24 cellular contexts compared by ENCODE assay signal in the genomic region with DNA sequence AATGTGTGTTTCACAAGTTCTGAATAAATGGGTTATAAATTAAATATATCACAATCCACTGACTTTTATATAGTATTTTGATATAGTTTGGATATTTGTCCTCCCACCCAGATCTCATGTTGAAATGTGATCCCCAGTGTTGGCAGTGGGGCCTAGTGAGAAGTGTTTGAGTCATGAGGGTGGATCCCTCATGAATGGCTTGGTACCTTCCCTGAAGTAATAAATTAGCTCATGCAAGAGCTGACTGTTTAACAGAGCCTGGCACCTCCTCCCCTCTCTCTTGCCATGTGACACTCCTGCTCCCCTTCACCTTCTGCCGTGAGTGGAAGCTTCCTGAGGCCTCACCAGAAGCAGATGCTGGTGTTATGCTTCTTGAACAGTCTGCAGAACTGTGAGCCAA.
DNase-seq lines count a peak whose midpoint lies in the region; ATAC-seq, FAIRE-seq and TF ChIP-seq lines count a peak whose summit lies in the region.
"Had no signal": no experiment of that assay in that cellular context is flagged by ENCODE, and none has a peak within 500 bp of the region (broad histone marks: within the 10 kb centered on the region; RNA-seq: fewer than 3 reads in every experiment).

No MANE protein-coding gene starts in this region.

- ATAC-seq in GM21423 (IDR thresholded peaks at IDR 0.05; ENCODE audit: unreplicated experiment) (no peak), GM18861 (IDR thresholded peaks at IDR 0.05; ENCODE audit: unreplicated experiment) (no peak)
- ATAC-seq: activated naive CD4-positive, alpha-beta T cell treated with anti-CD3 and anti-CD28 coated beads, Interleukin-2, amount 50 U/mL, for 72 hours; stimulated activated effector memory CD8-positive, alpha-beta T cell treated with anti-CD3 and anti-CD28 coated beads, Interleukin-12 subunit alpha, Interleukin-12 subunit beta, amount 100 ng/mL, for 72 hours had no signal

- no peak for TF ChIP-seq CTCF in astrocyte of the spinal cord (IDR thresholded peaks at IDR 0.05; ENCODE audit: low read depth, low read length)

- peak; percentile 82 for FAIRE-seq in islet of Langerhans (lab: Jason Lieb, UNC)

- DNase-seq in EH (ENCODE audit: low read depth): peak; percentile 4
- DNase-seq in LHCN-M2 (ENCODE audit: low read depth): peak; percentile 29
- DNase-seq in astrocyte of the spinal cord (ENCODE audit: low read depth, low spot score): peak; percentile 50
- DNase-seq in SIG-M5 (lab: John Stamatoyannopoulos, UW): no peak
- no peak for DNase-seq in DMS153 treated with DMSO at 0.1 percent for 48 hours (lab: John Stamatoyannopoulos, UW; ENCODE audit: unreplicated experiment)
- DNase-seq: activated CD4-positive, CD25-positive, alpha-beta regulatory T cell treated with anti-CD3 and anti-CD28 coated beads, Interleukin-2, amount 50 U/mL, for 72 hours; activated CD8-positive, alpha-beta memory T cell treated with anti-CD3 and anti-CD28 coated beads for 24 hours; activated T-cell treated with anti-CD3 and anti-CD28 coated beads, Interleukin-2, amount 50 U/mL, for 48 hours; CD4-positive, CD25-positive, alpha-beta regulatory T cell; DMS153; KBM-7; left ventricle myocardium superior; NCI-H1092; NCI-H2081 treated with DMSO at 0.1 percent for 48 hours; OCI-M1; testis had no signal

- H3K4me3 ChIP-seq in astrocyte of the spinal cord (ENCODE audit: low read depth, low read length): no peak overlapping the region
- H3K4me3 ChIP-seq: coronary artery, right atrium auricular region, SK-N-MC, testis had no signal

- in situ Hi-C loops in astrocyte of the spinal cord (cut with HindIII; ENCODE audit: low sequenced_read_pairs): no loop called here

Comparison
In these comparisons a context has a peak if more than half of its experiments do, and no peak if none do; other contexts are left out.
1. DNase-seq: peak in EH (single experiment), LHCN-M2 (single experiment) and astrocyte of the spinal cord (single experiment); none in SIG-M5 (single experiment) and DMS153 treated with DMSO at 0.1 percent for 48 hours (single experiment).